In the genomic region with DNA sequence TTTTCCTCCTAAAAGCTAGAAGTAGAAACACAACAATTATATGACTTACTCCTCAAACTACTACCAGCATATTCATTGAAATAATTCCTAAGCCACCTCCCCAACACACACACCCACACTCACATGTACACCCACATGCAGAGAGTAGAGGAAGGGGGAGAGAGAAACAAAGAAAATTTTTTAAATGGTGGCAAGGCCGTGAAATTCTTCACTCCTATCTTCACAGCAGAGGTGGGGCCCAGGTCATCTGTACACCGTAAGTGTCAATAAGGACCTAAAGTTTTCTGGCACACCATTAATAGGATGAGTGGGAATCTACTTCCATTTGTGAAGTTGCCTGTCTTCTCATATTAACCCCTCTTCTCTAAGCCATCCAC, we compare ENCODE assay signal across 1 cellular context.
TF ChIP-seq lines count a peak whose summit lies in the region.

No MANE protein-coding gene starts in this region.

TF ChIP-seq in K562, 482 proteins besides CTCF, POLR2A, EP300 and RAD21:
- TF ChIP-seq EGR1 (conservative IDR thresholded peaks at IDR 0.05) (0 out of 2 replicates have a peak, but pooled peaks have one; percentile 8), SMARCE1 (IDR thresholded peaks at IDR 0.05) (no peak)
